21 cellular contexts compared by ENCODE assay signal in the genomic region with DNA sequence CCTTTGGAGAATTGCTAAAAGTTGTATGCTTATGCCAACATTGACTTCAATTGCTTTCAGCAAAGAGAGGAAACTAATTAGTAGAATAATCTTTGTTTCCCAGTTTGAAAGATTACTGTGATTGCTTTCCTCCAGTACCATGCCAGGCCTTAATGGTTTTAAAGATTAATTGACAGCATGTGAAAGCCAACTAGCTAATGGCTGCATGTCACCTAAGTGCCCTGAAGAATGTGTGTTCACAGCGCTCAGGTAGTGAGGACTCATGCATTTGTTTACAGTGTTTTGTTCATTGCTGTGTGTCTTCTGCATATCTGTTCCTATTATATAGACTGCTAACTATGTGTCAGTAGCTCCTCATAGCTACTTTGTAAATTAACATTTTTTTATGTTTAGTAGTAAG.
"Had no signal": no experiment of that assay in that cellular context is flagged by ENCODE, and none has a peak within 500 bp of the region (broad histone marks: within the 10 kb centered on the region; RNA-seq: fewer than 3 reads in every experiment).

No MANE protein-coding gene starts in this region.

- H3K27ac ChIP-seq: breast epithelium had no signal

- DNase-seq: activated CD4-positive, alpha-beta T cell treated with anti-CD3 and anti-CD28 coated beads for 48 hours; activated CD4-positive, alpha-beta T cell treated with anti-CD3 and anti-CD28 coated beads, Interleukin-2, amount 50 U/mL, for 48 hours; activated CD4-positive, CD25-positive, alpha-beta regulatory T cell treated with anti-CD3 and anti-CD28 coated beads, Interleukin-2, amount 50 U/mL, for 72 hours; activated CD8-positive, alpha-beta memory T cell treated with anti-CD3 and anti-CD28 coated beads, Interleukin-2, amount 10 ng/mL, durations not matched to agents 7 days and 5 days; activated effector memory CD4-positive, alpha-beta T cell treated with Interleukin-2 at 50 U/mL for 16 hours; activated naive CD4-positive, alpha-beta T cell; activated T-cell treated with anti-CD3 and anti-CD28 coated beads, Interleukin-2, amount 50 U/mL, for 24 hours; aorta; caudate nucleus; Kasumi-1; KBM-7; NCI-H1417 treated with DMSO at 0.1 percent for 48 hours; NCI-H187; NCI-H2171 treated with DMSO at 0.1 percent for 48 hours; NCI-H226; NCI-H526; SIG-M5; T-helper 17 cell; T-helper 9 cell had no signal

- H3K36me3 ChIP-seq: breast epithelium had no signal

- ATAC-seq: activated CD8-positive, alpha-beta memory T cell treated with anti-CD3 and anti-CD28 coated beads, Interleukin-2, amount 10 ng/mL, durations not matched to agents 7 days and 5 days; T-helper 17 cell; WTC11 had no signal

- H3K9me3 ChIP-seq: breast epithelium had no signal

- H3K4me1 ChIP-seq: breast epithelium had no signal

- H3K27me3 ChIP-seq: breast epithelium had no signal

- H3K4me3 ChIP-seq: breast epithelium had no signal
